8 cellular contexts compared by ENCODE assay signal in the genomic region with DNA sequence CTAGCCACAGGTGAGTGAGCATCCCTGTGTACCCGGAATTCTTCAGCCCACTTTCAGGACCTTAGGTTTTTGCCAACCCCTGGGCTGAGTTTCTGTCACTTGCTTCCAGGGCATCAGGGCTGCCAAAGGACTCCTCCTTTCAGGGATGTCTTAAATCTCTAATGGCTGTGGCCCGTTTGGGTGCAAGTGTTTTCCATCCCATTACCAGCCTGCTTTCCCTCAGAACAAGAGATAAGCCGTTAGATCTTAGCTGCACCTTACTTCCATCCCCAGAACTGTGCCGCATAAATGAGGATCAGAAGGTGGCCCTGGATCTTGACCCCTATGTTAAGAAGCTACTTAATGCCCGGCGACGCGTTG. TPM values are rescaled to one million over a fixed set of nuclear protein-coding genes. Genes with fewer than 3 reads are reported as not detected.
DNase-seq lines count a peak whose midpoint lies in the region; ATAC-seq and TF ChIP-seq lines count a peak whose summit lies in the region.

No MANE protein-coding gene starts in this region.

- peaks cover 19% of the 10 kb centered on the region for H3K4me1 ChIP-seq in CD4-positive, alpha-beta memory T cell (ENCODE audit: insufficient read depth, low read length)
- H3K4me1 ChIP-seq in NT2/D1 (ENCODE audit: insufficient read depth, insufficient read length) (no peaks in the 10 kb centered on the region), endocrine pancreas (ENCODE audit: control insufficient read depth, insufficient read depth, low read length) (no peaks in the 10 kb centered on the region), neural progenitor cell (peaks cover 5% of the 10 kb centered on the region)

- ATAC-seq in GM21717 (IDR thresholded peaks at IDR 0.05; ENCODE audit: unreplicated experiment) (no peak), HG02642 (IDR thresholded peaks at IDR 0.05; ENCODE audit: poor library complexity, unreplicated experiment) (no peak), HG03439 (IDR thresholded peaks at IDR 0.05; ENCODE audit: unreplicated experiment) (no peak)

- peaks cover 14% of the 10 kb centered on the region for H3K79me2 ChIP-seq in neural progenitor cell (ENCODE audit: low read depth)

- no peaks in the 10 kb centered on the region for H3K9me3 Mint-ChIP-seq in CD4-positive, alpha-beta memory T cell
- no peaks in the 10 kb centered on the region for H3K9me3 Mint-ChIP-seq in neural progenitor cell

- H3K4me1 Mint-ChIP-seq in CD4-positive, alpha-beta memory T cell, result peaks cover 9 to 21% (median 14%) of the 10 kb centered on the region in 4 donors
- peaks cover 20% of the 10 kb centered on the region for H3K4me1 Mint-ChIP-seq in neural progenitor cell

- peak overlapping the region; percentile 85 for H3K4me2 ChIP-seq in neural progenitor cell

- TF ChIP-seq CTCF in neural progenitor cell (IDR thresholded peaks at IDR 0.05), result no peak

- H3F3A ChIP-seq in neural progenitor cell (ENCODE audit: low read depth), result peaks cover 52% of the 10 kb centered on the region

- peaks cover 19% of the 10 kb centered on the region for H4K20me1 ChIP-seq in neural progenitor cell (ENCODE audit: low read depth)

- CTCF ChIA-PET in CD4-positive, alpha-beta memory T cell (lab: Charles Lee; ENCODE audit: partially characterized antibody), result interaction anchor here (0.7 to 1.2 kb wide), 2 partner anchors 25 to 148 kb away, joined by 3 read pairs; partner anchors contain the start of gene CHTOP

- H3K4me3 Mint-ChIP-seq in CD4-positive, alpha-beta memory T cell, result peak overlapping the region; percentile 94 to 97 (median 96)
- H3K4me3 Mint-ChIP-seq in neural progenitor cell, result peak overlapping the region; percentile 97

- H3K36me3 Mint-ChIP-seq in CD4-positive, alpha-beta memory T cell, result peaks cover 26 to 40% of the 10 kb centered on the region in 2 donors
- peaks cover 8% of the 10 kb centered on the region for H3K36me3 Mint-ChIP-seq in neural progenitor cell

- DNase-seq in CD4-positive, alpha-beta memory T cell, result no peak
- DNase-seq in NT2/D1 (ENCODE audit: low read depth, low spot score) (no peak), neural progenitor cell (ENCODE audit: low spot score) (peak; percentile 9), hepatic stellate cell (ENCODE audit: low spot score) (no peak)

- H3K9ac ChIP-seq in NT2/D1 (ENCODE audit: insufficient read length, low read depth), result peak overlapping the region; percentile 93
- H3K9ac ChIP-seq in endocrine pancreas (ENCODE audit: control insufficient read depth, insufficient read depth, low read length), result peak overlapping the region; percentile 85
- peak overlapping the region; percentile 63 for H3K9ac ChIP-seq in neural progenitor cell

- peaks cover 33% of the 10 kb centered on the region for H3K36me3 ChIP-seq in CD4-positive, alpha-beta memory T cell (ENCODE audit: insufficient read depth, low read length)
- peaks cover 43% of the 10 kb centered on the region for H3K36me3 ChIP-seq in NT2/D1 (ENCODE audit: insufficient read depth, insufficient read length, low read length)
- H3K36me3 ChIP-seq in endocrine pancreas (ENCODE audit: control insufficient read depth, insufficient read depth, low read length), result peaks cover 9% of the 10 kb centered on the region
- H3K36me3 ChIP-seq in neural progenitor cell, result peaks cover 15% of the 10 kb centered on the region

- H3K4me3 ChIP-seq in CD4-positive, alpha-beta memory T cell (ENCODE audit: low read length in 2 of 2), result peak overlapping the region; percentile 66 to 67
- H3K4me3 ChIP-seq in NT2/D1 (ENCODE audit: insufficient read length, low read depth) (peak overlapping the region; percentile 74), endocrine pancreas (ENCODE audit: control insufficient read depth, insufficient read depth, low read length) (peak overlapping the region; percentile 87), neural progenitor cell (peak overlapping the region; percentile 72)

- H3K27ac Mint-ChIP-seq in CD4-positive, alpha-beta memory T cell, result peak overlapping the region; percentile 89 to 97 (median 95)
- peak overlapping the region; percentile 53 for H3K27ac Mint-ChIP-seq in neural progenitor cell

- no peaks in the 10 kb centered on the region for H3K27me3 ChIP-seq in CD4-positive, alpha-beta memory T cell (ENCODE audit: insufficient read depth, low read length)
- H3K27me3 ChIP-seq in NT2/D1 (ENCODE audit: insufficient read depth, insufficient read length) (no peaks in the 10 kb centered on the region), endocrine pancreas (ENCODE audit: control insufficient read depth, insufficient read depth, low read length) (no peaks in the 10 kb centered on the region), neural progenitor cell (no peaks in the 10 kb centered on the region)

- H3K27ac ChIP-seq in CD4-positive, alpha-beta memory T cell (ENCODE audit: low read depth, low read length), result peak overlapping the region; percentile 89
- H3K27ac ChIP-seq in neural progenitor cell, result no peak overlapping the region

- POLR2A ChIA-PET in CD4-positive, alpha-beta memory T cell (lab: Charles Lee; ENCODE audit: partially characterized antibody), result interaction anchor here (1.0 to 3.0 kb wide), 13 partner anchors 8 to 331 kb away, joined by 3 to 33 read pairs (median 7); partner anchors contain the start of genes CHTOP, ILF2, RPS27 and S100A4

- H2AFZ ChIP-seq in neural progenitor cell (replicated peaks), result no peak overlapping the region

- no peaks in the 10 kb centered on the region for H3K27me3 Mint-ChIP-seq in CD4-positive, alpha-beta memory T cell
- H3K27me3 Mint-ChIP-seq in neural progenitor cell (ENCODE audit: insufficient read depth, low read depth), result peaks cover 4% of the 10 kb centered on the region

- intact Hi-C loops in CD4-positive, alpha-beta memory T cell (cut with micrococcal nuclease), result loop anchor here (2.0 kb wide), 1 partner anchor 20 kb away; the partner anchor contains the start of gene NPR1

- no peaks in the 10 kb centered on the region for H3K9me3 ChIP-seq in CD4-positive, alpha-beta memory T cell (ENCODE audit: control insufficient read depth in 1 of 2, low read length in 2 of 2)
- H3K9me3 ChIP-seq in NT2/D1 (ENCODE audit: insufficient read depth, low read length) (no peaks in the 10 kb centered on the region), endocrine pancreas (ENCODE audit: control insufficient read depth, low read length) (no peaks in the 10 kb centered on the region), neural progenitor cell (ENCODE audit: low read depth) (no peaks in the 10 kb centered on the region)

RNA-seq across cellular contexts. Expression of gene SNAPIN, which starts 0.7 kb away (rescaled TPM):
- total RNA-seq in CD4-positive, alpha-beta memory T cell, result 10 to 100 TPM; 26.4 to 28.2 TPM
- polyA plus RNA-seq in CD4-positive, alpha-beta memory T cell, result 10 to 100 TPM; 74.4 to 85.6 TPM
- total RNA-seq in neural progenitor cell (ENCODE audit: low replicate concordance), result 50.1 and 52.4 TPM in 2 replicates

RNA-seq across cellular contexts. Expression of gene ILF2, which starts 11.6 kb away (rescaled TPM):
- 10 to 100 TPM; 82.3 to 87.8 TPM for total RNA-seq in CD4-positive, alpha-beta memory T cell
- 100 to 1,000 TPM; 136 to 200 TPM for polyA plus RNA-seq in CD4-positive, alpha-beta memory T cell
- total RNA-seq in neural progenitor cell (ENCODE audit: low replicate concordance), result 474 and 475 TPM in 2 replicates

RNA-seq across cellular contexts. Expression of gene NPR1, which starts 19.3 kb away (rescaled TPM):
- not detected for total RNA-seq in CD4-positive, alpha-beta memory T cell
- polyA plus RNA-seq in CD4-positive, alpha-beta memory T cell, result not detected
- total RNA-seq in neural progenitor cell (ENCODE audit: low replicate concordance), result 0.19 and 0.84 TPM in 2 replicates

RNA-seq across cellular contexts. Expression of gene CHTOP, which starts 25.3 kb away (rescaled TPM):
- total RNA-seq in CD4-positive, alpha-beta memory T cell, result 100 to 1,000 TPM; 144 to 149 TPM
- polyA plus RNA-seq in CD4-positive, alpha-beta memory T cell, result 10 to 100 TPM; 42.2 to 75.5 TPM
- total RNA-seq in neural progenitor cell (ENCODE audit: low replicate concordance), result 96.1 and 104 TPM in 2 replicates

RNA-seq across cellular contexts. Expression of gene S100A1, which starts 30.9 kb away (rescaled TPM):
- not detected for total RNA-seq in CD4-positive, alpha-beta memory T cell
- not detected for polyA plus RNA-seq in CD4-positive, alpha-beta memory T cell
- total RNA-seq in neural progenitor cell (ENCODE audit: low replicate concordance), result 0.74 TPM in 1 of 2 replicates, not detected in the other
